26 cellular contexts compared by ENCODE assay signal in the genomic region with DNA sequence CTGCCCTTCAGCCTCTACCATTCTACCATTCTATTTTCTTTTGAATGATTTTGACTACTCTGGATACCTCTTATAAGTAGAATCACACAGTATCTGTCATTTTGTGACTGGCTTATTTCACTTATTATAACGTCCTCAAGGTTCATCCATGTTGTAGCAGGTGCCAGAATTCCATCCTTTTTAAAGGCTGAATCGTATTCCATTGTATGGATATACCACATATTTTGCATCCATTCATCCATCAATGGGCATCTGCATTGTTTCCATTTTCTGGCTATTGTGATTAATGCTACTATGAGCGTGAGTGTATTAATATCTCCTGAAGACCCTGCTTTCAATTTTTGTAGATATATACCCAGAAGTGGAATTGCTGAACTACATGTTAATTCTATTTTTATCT.
"Had no signal": no experiment of that assay in that cellular context is flagged by ENCODE, and none has a peak within 500 bp of the region (broad histone marks: within the 10 kb centered on the region; RNA-seq: fewer than 3 reads in every experiment).

No MANE protein-coding gene starts in this region.

- H3K27ac ChIP-seq: stomach, suprapubic skin, testis, thoracic aorta, thyroid gland, tibial artery, tibial nerve, transverse colon, upper lobe of left lung, upper lobe of right lung, uterus, vagina had no signal

- H3K27me3 ChIP-seq: stomach, suprapubic skin, testis, thyroid gland, tibial artery, tibial nerve, transverse colon, upper lobe of left lung, upper lobe of right lung, uterus, vagina had no signal

- H3K36me3 ChIP-seq: stomach, suprapubic skin, thoracic aorta, thyroid gland, tibial artery, tibial nerve, transverse colon, upper lobe of left lung, upper lobe of right lung, uterus, vagina had no signal

- ATAC-seq: stimulated activated effector memory CD8-positive, alpha-beta T cell treated with anti-CD3 and anti-CD28 coated beads, Interleukin-12 subunit alpha, Interleukin-12 subunit beta, amount 100 ng/mL, for 72 hours; stimulated activated memory B cell treated with anti-CD40 and anti-IgM and Interleukin-4, amounts not matched to agents 10 μg/mL and 1 μg/mL and 100 μg/mL, for 72 hours; stimulated activated naive B cell treated with anti-CD40 and anti-IgM and Interleukin-4, amounts not matched to agents 10 μg/mL and 1 μg/mL and 100 μg/mL, for 72 hours; stimulated activated naive CD8-positive, alpha-beta T cell treated with anti-CD3 and anti-CD28 coated beads, Interleukin-15, amount 100 ng/mL, for 72 hours; stimulated activated naive CD8-positive, alpha-beta T cell treated with anti-CD3 and anti-CD28 coated beads, Interleukin-15, Interleukin-2, amounts not matched to agents 100 U/mL and 50 U/mL, for 24 hours; upper lobe of right lung had no signal

- DNase-seq: stimulated activated CD4-positive, alpha-beta T cell treated with anti-CD3 and anti-CD28 coated beads, Interleukin-2, amount 100 ng/mL, for 48 hours; stimulated activated CD4-positive, alpha-beta T cell treated with anti-CD3 and anti-CD28 coated beads, Interleukin-4, amount 100 ng/mL, for 1 hour; stimulated activated CD4-positive, alpha-beta T cell treated with anti-CD3 and anti-CD28 coated beads, Interleukin-4, amount 100 ng/mL, for 24 hours; stimulated activated CD4-positive, alpha-beta T cell treated with anti-CD3 and anti-CD28 coated beads, Interleukin-4, amount 100 ng/mL, for 4 hours; stimulated activated CD8-positive, alpha-beta memory T cell treated with anti-CD3 and anti-CD28 coated beads, Interleukin-4, amount 100 ng/mL, for 48 hours; stimulated activated naive B cell treated with anti-CD40 and anti-IgM and Interleukin-4, amounts not matched to agents 10 μg/mL and 1 μg/mL and 100 μg/mL, for 72 hours; stimulated activated naive CD4-positive, alpha-beta T cell; stimulated activated naive CD4-positive, alpha-beta T cell treated with Interleukin-2 at 50 U/mL for 16 hours; stimulated activated naive CD8-positive, alpha-beta T cell treated with anti-CD3 and anti-CD28 coated beads, Interleukin-15, amount 100 ng/mL, for 72 hours; stimulated activated naive CD8-positive, alpha-beta T cell treated with anti-CD3 and anti-CD28 coated beads, Interleukin-15, Interleukin-2, amounts not matched to agents 100 U/mL and 50 U/mL, for 24 hours; stomach; substantia nigra; testis; thyroid gland; tibial artery; transverse colon; trophoblast cell; upper lobe of left lung; upper lobe of right lung; uterus had no signal

- H3K4me1 ChIP-seq: stomach, suprapubic skin, testis, thyroid gland, tibial artery, tibial nerve, transverse colon, upper lobe of left lung, upper lobe of right lung, uterus, vagina had no signal

- H3K9me3 ChIP-seq: stomach, suprapubic skin, testis, thoracic aorta, thyroid gland, tibial artery, tibial nerve, transverse colon, upper lobe of left lung, upper lobe of right lung, vagina had no signal

- H3K4me3 ChIP-seq: stomach, suprapubic skin, testis, thoracic aorta, thyroid gland, tibial artery, tibial nerve, transverse colon, upper lobe of left lung, upper lobe of right lung, uterus, vagina had no signal
